9 cellular contexts compared by ENCODE assay signal in genomic region chr16:89453662-89454321, GRCh38. TPM values are rescaled to one million over a fixed set of nuclear protein-coding genes. Genes with fewer than 3 reads are reported as not detected.
DNase-seq lines count a peak whose midpoint lies in the region; ATAC-seq and TF ChIP-seq lines count a peak whose summit lies in the region.
"Had no signal": no experiment of that assay in that cellular context is flagged by ENCODE, and none has a peak within 500 bp of the region (broad histone marks: within the 10 kb centered on the region; RNA-seq: fewer than 3 reads in every experiment).

No MANE protein-coding gene starts in this region.

- peaks cover 12% of the 10 kb centered on the region for H3K36me3 Mint-ChIP-seq in CD8-positive, alpha-beta T cell
- no peaks in the 10 kb centered on the region for H3K36me3 Mint-ChIP-seq in dendritic cell treated with granulocyte-macrophage colony-stimulating factor and Interleukin-4, amounts not matched to agents 40 ng/mL and 50 ng/mL, for 4 days (ENCODE audit: low read depth)
- no peaks in the 10 kb centered on the region for H3K36me3 Mint-ChIP-seq in natural killer cell treated with Interleukin-12 subunit alpha and Interleukin-12 subunit beta and Interleukin-15 and Interleukin-18, amount 100 ng/mL, for 72 hours

- no peaks in the 10 kb centered on the region for H3K9me3 Mint-ChIP-seq in CD8-positive, alpha-beta T cell
- no peaks in the 10 kb centered on the region for H3K9me3 Mint-ChIP-seq in dendritic cell treated with granulocyte-macrophage colony-stimulating factor and Interleukin-4, amounts not matched to agents 40 ng/mL and 50 ng/mL, for 4 days
- H3K9me3 Mint-ChIP-seq in natural killer cell treated with Interleukin-12 subunit alpha and Interleukin-12 subunit beta and Interleukin-15 and Interleukin-18, amount 100 ng/mL, for 72 hours: no peaks in the 10 kb centered on the region

- intact Hi-C loops in CD8-positive, alpha-beta T cell (cut with DNase I, micrococcal nuclease): loop anchor here (1.0 to 2.0 kb wide), 2 partner anchors 9 to 31 kb away; no protein-coding TSS in a partner anchor
- intact Hi-C loops in dendritic cell treated with granulocyte-macrophage colony-stimulating factor and Interleukin-4, amounts not matched to agents 40 ng/mL and 50 ng/mL, for 4 days (cut with micrococcal nuclease): loop anchor here (5.0 to 10.0 kb wide), 2 partner anchors 34 to 49 kb away; no protein-coding TSS in a partner anchor

- no peaks in the 10 kb centered on the region for H3K36me3 ChIP-seq in CD8-positive, alpha-beta T cell (ENCODE audit: insufficient read depth, low read length)

- H3K27ac ChIP-seq in CD8-positive, alpha-beta T cell (ENCODE audit: low read depth, low read length): no peak overlapping the region

- H3K9me3 ChIP-seq in CD8-positive, alpha-beta T cell (ENCODE audit: low read length): no peaks in the 10 kb centered on the region

- ATAC-seq in CD8-positive, alpha-beta T cell: peak; percentile 21
- peak; percentile 79 to 80 for ATAC-seq in natural killer cell treated with Interleukin-12 subunit alpha and Interleukin-12 subunit beta and Interleukin-15 and Interleukin-18, amount 100 ng/mL, for 72 hours
- no peak for ATAC-seq in GM21515 (IDR thresholded peaks at IDR 0.05; ENCODE audit: unreplicated experiment)
- ATAC-seq in HG03045 (IDR thresholded peaks at IDR 0.05; ENCODE audit: unreplicated experiment): no peak

- H3K27me3 ChIP-seq in CD8-positive, alpha-beta T cell (ENCODE audit: insufficient read depth, low read length): no peaks in the 10 kb centered on the region

- CTCF ChIA-PET in CD8-positive, alpha-beta T cell (lab: Charles Lee): no interaction called here

- H3K27me3 Mint-ChIP-seq in CD8-positive, alpha-beta T cell (ENCODE audit: low read depth): no peaks in the 10 kb centered on the region
- H3K27me3 Mint-ChIP-seq in dendritic cell treated with granulocyte-macrophage colony-stimulating factor and Interleukin-4, amounts not matched to agents 40 ng/mL and 50 ng/mL, for 4 days: no peaks in the 10 kb centered on the region
- H3K27me3 Mint-ChIP-seq in natural killer cell treated with Interleukin-12 subunit alpha and Interleukin-12 subunit beta and Interleukin-15 and Interleukin-18, amount 100 ng/mL, for 72 hours: no peaks in the 10 kb centered on the region

- H3K4me3 ChIP-seq in CD8-positive, alpha-beta T cell (ENCODE audit: low read depth, low read length): no peak overlapping the region

- TF ChIP-seq CTCF in CD8-positive, alpha-beta T cell (IDR thresholded peaks at IDR 0.05): no peak

- peak overlapping the region; percentile 23 for H3K27ac Mint-ChIP-seq in CD8-positive, alpha-beta T cell
- H3K27ac Mint-ChIP-seq in dendritic cell treated with granulocyte-macrophage colony-stimulating factor and Interleukin-4, amounts not matched to agents 40 ng/mL and 50 ng/mL, for 4 days: peak overlapping the region; percentile 79
- peak overlapping the region; percentile 63 to 69 for H3K27ac Mint-ChIP-seq in natural killer cell treated with Interleukin-12 subunit alpha and Interleukin-12 subunit beta and Interleukin-15 and Interleukin-18, amount 100 ng/mL, for 72 hours

- DNase-seq in CD8-positive, alpha-beta T cell: no peak
- peak; percentile 47 for DNase-seq in MV-4-11 (lab: John Stamatoyannopoulos, UW)
- DNase-seq in natural killer cell treated with Interleukin-12 subunit alpha and Interleukin-12 subunit beta and Interleukin-15 and Interleukin-18, amount 100 ng/mL, for 72 hours (ENCODE audit: low spot score): peak; percentile 70
- no peak for DNase-seq in NCI-H1092 (lab: John Stamatoyannopoulos, UW)
- no peak for DNase-seq in SK-N-DZ (ENCODE audit: low spot score)
- DNase-seq: HCEC 1CT had no signal

- peak overlapping the region; percentile 48 for H3K4me3 Mint-ChIP-seq in CD8-positive, alpha-beta T cell
- peak overlapping the region; percentile 45 for H3K4me3 Mint-ChIP-seq in dendritic cell treated with granulocyte-macrophage colony-stimulating factor and Interleukin-4, amounts not matched to agents 40 ng/mL and 50 ng/mL, for 4 days
- H3K4me3 Mint-ChIP-seq in natural killer cell treated with Interleukin-12 subunit alpha and Interleukin-12 subunit beta and Interleukin-15 and Interleukin-18, amount 100 ng/mL, for 72 hours: peak overlapping the region; percentile 74

- POLR2A ChIA-PET in CD8-positive, alpha-beta T cell (lab: Charles Lee): no interaction called here

- peaks cover 87% of the 10 kb centered on the region for H3K4me1 ChIP-seq in CD8-positive, alpha-beta T cell (ENCODE audit: insufficient read depth, low read length)

- H3K4me1 Mint-ChIP-seq in CD8-positive, alpha-beta T cell (ENCODE audit: low read depth): peaks cover 80% of the 10 kb centered on the region
- peaks cover 55% of the 10 kb centered on the region for H3K4me1 Mint-ChIP-seq in dendritic cell treated with granulocyte-macrophage colony-stimulating factor and Interleukin-4, amounts not matched to agents 40 ng/mL and 50 ng/mL, for 4 days (ENCODE audit: low read depth)
- peaks cover 46 to 51% of the 10 kb centered on the region in 2 donors for H3K4me1 Mint-ChIP-seq in natural killer cell treated with Interleukin-12 subunit alpha and Interleukin-12 subunit beta and Interleukin-15 and Interleukin-18, amount 100 ng/mL, for 72 hours (ENCODE audit: low read depth in 2 of 2)

RNA-seq across cellular contexts. Expression of gene ANKRD11, which starts 36.6 kb away (rescaled TPM):
- 100 to 1,000 TPM; 257 to 260 TPM for total RNA-seq in CD8-positive, alpha-beta T cell
- total RNA-seq in natural killer cell treated with Interleukin-12 subunit alpha and Interleukin-12 subunit beta and Interleukin-15 and Interleukin-18, amount 100 ng/mL, for 72 hours: 100 to 1,000 TPM; 197 to 320 TPM
- polyA plus RNA-seq in SK-N-DZ (2014; cell fraction: cytosol; rRNA removed): 47.7 and 51.2 TPM in 2 replicates
- polyA plus RNA-seq in SK-N-DZ (2014; cell fraction: nucleus; rRNA removed): 95.8 and 176 TPM in 2 replicates

RNA-seq across cellular contexts. Expression of gene SPG7, which starts 54.4 kb away (rescaled TPM):
- total RNA-seq in CD8-positive, alpha-beta T cell: 100 to 1,000 TPM; 159 to 180 TPM
- 100 to 1,000 TPM in 1 of 2 donors, 10 to 100 TPM in 1; 88.6 to 188 TPM for total RNA-seq in natural killer cell treated with Interleukin-12 subunit alpha and Interleukin-12 subunit beta and Interleukin-15 and Interleukin-18, amount 100 ng/mL, for 72 hours
- 297 and 335 TPM in 2 replicates for polyA plus RNA-seq in SK-N-DZ (2014; cell fraction: cytosol; rRNA removed)
- 713 and 807 TPM in 2 replicates for polyA plus RNA-seq in SK-N-DZ (2014; cell fraction: nucleus; rRNA removed)

Comparison
In these comparisons a context has a peak if more than half of its experiments do, and no peak if none do; other contexts are left out.
1. ATAC-seq: peak in CD8-positive, alpha-beta T cell (single experiment) and natural killer cell treated with Interleukin-12 subunit alpha and Interleukin-12 subunit beta and Interleukin-15 and Interleukin-18, amount 100 ng/mL, for 72 hours (2 of 2); none in GM21515 (single experiment) and HG03045 (single experiment).
2. DNase-seq: peak in MV-4-11 (single experiment) and natural killer cell treated with Interleukin-12 subunit alpha and Interleukin-12 subunit beta and Interleukin-15 and Interleukin-18, amount 100 ng/mL, for 72 hours (single experiment); none in CD8-positive, alpha-beta T cell (0 of 7), NCI-H1092 (single experiment) and SK-N-DZ (single experiment).
3. H3K27ac Mint-ChIP-seq: peak in every context shown above with its lines; median percentile 79 in dendritic cell treated with granulocyte-macrophage colony-stimulating factor and Interleukin-4, amounts not matched to agents 40 ng/mL and 50 ng/mL, for 4 days; 66 in natural killer cell treated with Interleukin-12 subunit alpha and Interleukin-12 subunit beta and Interleukin-15 and Interleukin-18, amount 100 ng/mL, for 72 hours; 23 in CD8-positive, alpha-beta T cell.
4. Peak in every context shown above with its lines, with median percentiles within 50 percentile points of each other: H3K4me3 Mint-ChIP-seq.